Comparison of ENCODE assay signal across 23 cellular contexts in the genomic region with DNA sequence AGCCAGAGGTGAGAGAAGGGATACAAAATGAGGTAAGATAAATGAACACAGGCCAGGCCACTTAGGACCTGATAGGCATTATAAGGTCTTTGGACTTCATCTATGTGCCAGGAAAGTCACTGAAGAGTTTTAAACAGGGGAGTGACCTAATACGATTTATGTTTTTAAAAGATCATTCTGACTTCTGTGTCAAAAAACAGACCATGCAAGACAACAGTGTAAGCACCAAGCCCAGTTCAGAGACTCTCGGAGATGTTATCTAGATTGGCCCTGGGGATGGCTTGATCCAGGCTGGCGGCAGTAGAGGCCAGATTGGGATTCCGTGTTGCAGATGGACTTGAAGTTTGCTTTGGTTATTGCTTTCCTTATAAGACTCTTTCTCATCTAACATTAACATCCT. TPM values are rescaled to one million over a fixed set of nuclear protein-coding genes. Genes with fewer than 3 reads are reported as not detected.
DNase-seq lines count a peak whose midpoint lies in the region; ATAC-seq and TF ChIP-seq lines count a peak whose summit lies in the region.
"Had no signal": no experiment of that assay in that cellular context is flagged by ENCODE, and none has a peak within 500 bp of the region (broad histone marks: within the 10 kb centered on the region; RNA-seq: fewer than 3 reads in every experiment).

No MANE protein-coding gene starts in this region.

- H3K27ac ChIP-seq in right cardiac atrium (ENCODE audit: low read length) (peak overlapping the region; percentile 54), gastroesophageal sphincter (peak overlapping the region; percentile 88 to 93 (median 90)), sigmoid colon (peak overlapping the region; percentile 84 to 92 (median 88)), psoas muscle (no peak overlapping the region)
- H3K27ac ChIP-seq: KMS-11 had no signal

- ATAC-seq in right cardiac atrium = no peak
- ATAC-seq in left cardiac atrium = no peak
- no peak for ATAC-seq in gastroesophageal sphincter
- ATAC-seq in GM21367 (IDR thresholded peaks at IDR 0.05; ENCODE audit: unreplicated experiment) = no peak
- no peak for ATAC-seq in HG03135 (IDR thresholded peaks at IDR 0.05; ENCODE audit: unreplicated experiment)
- ATAC-seq in psoas muscle = no peak
- no peak for ATAC-seq in HG02798 (IDR thresholded peaks at IDR 0.05; ENCODE audit: poor library complexity, unreplicated experiment)
- ATAC-seq: HCT116, HepG2 had no signal

- DNase-seq in right cardiac atrium (no peak), left cardiac atrium (no peak), sigmoid colon (no peak), psoas muscle (no peak)
- DNase-seq: Caco-2; CD4-positive, alpha-beta T cell; DMS153; GF-D8; GOT3; NCI-H1417; NCI-H187; NCI-H226; NCI-H524; NCI-H82; OCI-M1; SHP77 had no signal

- no peak for TF ChIP-seq EP300 in gastroesophageal sphincter (IDR thresholded peaks at IDR 0.05)
- TF ChIP-seq EP300 in sigmoid colon (IDR thresholded peaks at IDR 0.05) = peak in 1 of 4 donors; percentile 55

- intact Hi-C loops in right cardiac atrium (cut with DNase I) = loop anchor here in 1 of 4 donors (5.0 kb wide), 1 partner anchor 41 kb away; a partner anchor contains a TSS
- intact Hi-C loops in left cardiac atrium (cut with DNase I) = no loop called here
- intact Hi-C loops in sigmoid colon (cut with DNase I) = no loop called here
- intact Hi-C loops in psoas muscle (cut with DNase I) = no loop called here

- 62% methylated on average over 4 of the region's 4 CpGs for WGBS in right cardiac atrium
- 38 to 40% methylated on average over 3 to 4 of the region's 4 CpGs for WGBS in gastroesophageal sphincter (ENCODE audit: low coverage in 1 of 2), 2 donors
- 91 to 92% methylated on average over 4 of the region's 4 CpGs for WGBS in sigmoid colon, 2 donors
- WGBS in psoas muscle, 3 donors = 88 to 89% (median 88%) methylated on average over 4 of the region's 4 CpGs

- H3K27me3 ChIP-seq in right cardiac atrium (ENCODE audit: control insufficient read depth, insufficient read depth) (no peaks in the 10 kb centered on the region), gastroesophageal sphincter (no peaks in the 10 kb centered on the region), sigmoid colon (no peaks in the 10 kb centered on the region), psoas muscle (ENCODE audit: insufficient read depth in 3 of 3, low read length in 2 of 3) (no peaks in the 10 kb centered on the region)

- TF ChIP-seq POLR2A in gastroesophageal sphincter (IDR thresholded peaks at IDR 0.05) (no peak), sigmoid colon (IDR thresholded peaks at IDR 0.05) (no peak)

- H3K9me3 ChIP-seq in right cardiac atrium (ENCODE audit: control insufficient read depth, low read length) (no peaks in the 10 kb centered on the region), gastroesophageal sphincter (no peaks in the 10 kb centered on the region), sigmoid colon (no peaks in the 10 kb centered on the region), psoas muscle (no peaks in the 10 kb centered on the region)
- H3K9me3 ChIP-seq: Caco-2 had no signal

- H3K36me3 ChIP-seq in gastroesophageal sphincter (no peaks in the 10 kb centered on the region), sigmoid colon (no peaks in the 10 kb centered on the region), psoas muscle (ENCODE audit: insufficient read depth in 1 of 2, low read depth in 1 of 2) (no peaks in the 10 kb centered on the region)

- H3K4me1 ChIP-seq in right cardiac atrium (ENCODE audit: control insufficient read depth, insufficient read depth, low read length) (peaks cover 2% of the 10 kb centered on the region), gastroesophageal sphincter (peaks cover 4 to 43% (median 9%) of the 10 kb centered on the region in 3 donors), sigmoid colon (peaks cover 0 to 48% (median 45%) of the 10 kb centered on the region in 4 donors), psoas muscle (peaks cover 6% of the 10 kb centered on the region)
- H3K4me1 ChIP-seq: Caco-2 had no signal

- TF ChIP-seq CTCF in gastroesophageal sphincter (IDR thresholded peaks at IDR 0.05) (no peak), sigmoid colon (IDR thresholded peaks at IDR 0.05) (no peak), psoas muscle (IDR thresholded peaks at IDR 0.05) (no peak)

- H3K4me3 ChIP-seq in right cardiac atrium (ENCODE audit: low read length) (no peak overlapping the region), gastroesophageal sphincter (no peak overlapping the region), sigmoid colon (no peak overlapping the region), psoas muscle (no peak overlapping the region)

RNA-seq across cellular contexts. Expression of a gene that starts 43.0 kb away (rescaled TPM):
- 10 to 100 TPM; 40.9 to 95.1 (median 54.3) TPM for total RNA-seq in right cardiac atrium
- polyA plus RNA-seq in right cardiac atrium = 23.2 TPM
- total RNA-seq in left cardiac atrium = 10 to 100 TPM; 42.4 to 55.7 TPM
- 100 to 1,000 TPM; 175 to 475 (median 290) TPM for total RNA-seq in gastroesophageal sphincter
- total RNA-seq in sigmoid colon = 100 to 1,000 TPM; 149 to 343 (median 184) TPM
- polyA plus RNA-seq in sigmoid colon = 10 to 100 TPM in 2 of 3 donors, 1 to 10 TPM in 1; 4.2 to 48.7 (median 20.4) TPM
- total RNA-seq in psoas muscle = 10 to 100 TPM; 18.0 to 58.5 (median 38.4) TPM
- 10 to 100 TPM in 2 of 3 donors, 1 to 10 TPM in 1; 8.8 to 15.0 (median 13.5) TPM for polyA plus RNA-seq in psoas muscle
- total RNA-seq: CD4-positive, alpha-beta T cell had no signal
